Comparison of ENCODE assay signal across 8 cellular contexts in the genomic region with DNA sequence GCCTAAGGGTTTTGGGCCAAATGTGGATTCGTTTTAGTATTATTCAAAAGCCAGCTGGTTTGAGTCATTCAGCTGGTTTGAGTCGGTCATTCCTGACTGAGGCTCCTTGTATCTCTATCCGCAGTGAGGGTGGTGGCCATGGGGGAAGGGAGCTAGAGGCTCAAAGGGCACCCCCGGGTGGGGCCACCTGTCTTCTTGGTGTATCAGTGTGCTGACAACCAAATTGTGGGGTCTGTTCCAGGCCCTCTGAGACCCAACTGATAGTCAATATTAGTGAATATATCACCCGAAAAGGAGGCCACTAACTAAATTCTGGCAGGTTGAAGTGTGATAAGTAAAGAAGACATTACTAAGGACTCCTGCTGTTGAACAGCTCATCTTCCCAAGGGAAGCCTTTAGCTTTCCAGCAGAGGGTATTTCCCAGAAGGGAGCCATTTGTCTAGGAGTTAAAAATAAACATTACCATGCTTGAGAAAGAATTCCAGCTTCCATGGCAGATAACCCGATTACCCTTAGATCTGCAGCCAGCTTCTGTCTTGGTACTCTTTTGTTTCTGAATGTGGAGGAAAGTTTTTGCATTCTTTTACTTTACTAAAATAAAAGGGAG. TPM values are rescaled to one million over a fixed set of nuclear protein-coding genes. Genes with fewer than 3 reads are reported as not detected.
DNase-seq lines count a peak whose midpoint lies in the region; ATAC-seq and TF ChIP-seq lines count a peak whose summit lies in the region.

No MANE protein-coding gene starts in this region.

- DNase-seq in AG04449 (ENCODE audit: low read depth, low spot score) (peak; percentile 24), MG63 (peak; percentile 54), brain microvascular endothelial cell (peak; percentile 61), Kasumi-1 (lab: John Stamatoyannopoulos, UW) (no peak)

- CTCF ChIA-PET in AG04449 (lab: Yijun Ruan, JAX), result interaction anchor here (2.2 kb wide), 1 partner anchor 26 kb away, joined by 6 read pairs; no protein-coding TSS in a partner anchor

- in situ Hi-C loops in brain microvascular endothelial cell (cut with HindIII; ENCODE audit: low pct_ligation_motif_present, low sequenced_read_pairs), result no loop called here

- ATAC-seq in GM21528 (IDR thresholded peaks at IDR 0.05; ENCODE audit: low FRiP score, unreplicated experiment), result no peak
- no peak for ATAC-seq in HG02840 (IDR thresholded peaks at IDR 0.05; ENCODE audit: low FRiP score, unreplicated experiment)
- ATAC-seq in GM21786 (IDR thresholded peaks at IDR 0.05; ENCODE audit: unreplicated experiment), result no peak

- H3K27ac ChIP-seq in brain microvascular endothelial cell (peak overlapping the region; percentile 52), mesodermal cell (ENCODE audit: low read depth, low read length, severe bottlenecking) (peak overlapping the region; percentile 90)

- WGBS in mesodermal cell (ENCODE audit: insufficient coverage in 2 of 2), 2 experiments, result 25 to 40% methylated on average over 2 to 4 of the region's 6 CpGs

- peaks cover 16% of the 10 kb centered on the region for H3K4me1 ChIP-seq in mesodermal cell (ENCODE audit: control insufficient read depth, insufficient read depth, low read length, poor library complexity, severe bottlenecking)

- H3K36me3 ChIP-seq in MG63 (no peaks in the 10 kb centered on the region), brain microvascular endothelial cell (replicated peaks) (no peaks in the 10 kb centered on the region), mesodermal cell (ENCODE audit: control insufficient read depth, insufficient read depth, low read length) (no peaks in the 10 kb centered on the region)

- H3K4me3 ChIP-seq in AG04449 (ENCODE audit: low read depth, low read length) (no peak overlapping the region), MG63 (no peak overlapping the region), brain microvascular endothelial cell (ENCODE audit: low read depth, low read length) (no peak overlapping the region), mesodermal cell (ENCODE audit: extremely low read depth, insufficient read depth, low read length, poor library complexity, severe bottlenecking) (no peak overlapping the region)

- H3K27me3 ChIP-seq in MG63 (no peaks in the 10 kb centered on the region), brain microvascular endothelial cell (replicated peaks) (no peaks in the 10 kb centered on the region)

- no peak for TF ChIP-seq CTCF in AG04449 (IDR thresholded peaks at IDR 0.05; ENCODE audit: insufficient read depth, low read length, missing control alignments)
- TF ChIP-seq CTCF in brain microvascular endothelial cell (IDR thresholded peaks at IDR 0.05; ENCODE audit: low read depth, low read length, missing control alignments), result no peak

- POLR2A ChIA-PET in AG04449 (lab: Yijun Ruan, JAX), result interaction anchor here (0.5 kb wide), 1 partner anchor 18 kb away, joined by 5 read pairs; no protein-coding TSS in a partner anchor

- H3K9me3 ChIP-seq in MG63 (peaks cover 4% of the 10 kb centered on the region; the same call in 1 of the 2 replicates), mesodermal cell (ENCODE audit: control insufficient read depth, low read length) (peaks cover 13% of the 10 kb centered on the region)

RNA-seq across cellular contexts. Expression of a gene that starts 29.9 kb away (rescaled TPM):
- total RNA-seq in MG63 (2014; rRNA removed; shearing (Covaris generic); ENCODE audit: low replicate concordance), result 26.2 and 39.2 TPM in 2 replicates
- polyA plus RNA-seq in mesodermal cell (2013, experiment 1 of 2), result 50.0 TPM
- 56.9 TPM for polyA plus RNA-seq in mesodermal cell (2013, experiment 2 of 2)

RNA-seq across cellular contexts. Expression of a gene that starts 43.9 kb away (rescaled TPM):
- total RNA-seq in MG63 (2014; rRNA removed; shearing (Covaris generic); ENCODE audit: low replicate concordance), result 1.8 TPM in 1 of 2 replicates, not detected in the other
- 1.2 TPM for polyA plus RNA-seq in mesodermal cell (2013, experiment 1 of 2)
- 1.7 TPM for polyA plus RNA-seq in mesodermal cell (2013, experiment 2 of 2)

Comparison
In these comparisons a context has a peak if more than half of its experiments do, and no peak if none do; other contexts are left out.
1. DNase-seq: peak in AG04449 (single experiment), MG63 (single experiment) and brain microvascular endothelial cell (single experiment); none in Kasumi-1 (0 of 2).